Comparison of ENCODE assay signal across 16 cellular contexts in genomic region chr17:57608369-57609124, GRCh38.
DNase-seq lines count a peak whose midpoint lies in the region; ATAC-seq, FAIRE-seq and TF ChIP-seq lines count a peak whose summit lies in the region.
"Had no signal": no experiment of that assay in that cellular context is flagged by ENCODE, and none has a peak within 500 bp of the region (broad histone marks: within the 10 kb centered on the region; RNA-seq: fewer than 3 reads in every experiment).

No MANE protein-coding gene starts in this region.

- H3K27me3 Mint-ChIP-seq in GM23338 (ENCODE audit: insufficient read depth, low read depth, poor library complexity) (peaks cover 10% of the 10 kb centered on the region), nephron progenitor cell (ENCODE audit: low read depth, poor library complexity) (no peaks in the 10 kb centered on the region)
- H3K27me3 Mint-ChIP-seq: memory B cell had no signal

- H3K27me3 ChIP-seq in GM23338 (ENCODE audit: insufficient read depth): no peaks in the 10 kb centered on the region
- no peaks in the 10 kb centered on the region for H3K27me3 ChIP-seq in body of pancreas
- no peaks in the 10 kb centered on the region for H3K27me3 ChIP-seq in HAP-1 (ENCODE audit: low read depth)
- H3K27me3 ChIP-seq: stomach had no signal

- H3K9me2 ChIP-seq in GM23338 (ENCODE audit: insufficient read depth): no peaks in the 10 kb centered on the region

- H3K4me3 Mint-ChIP-seq in GM23338 (no peak overlapping the region), nephron progenitor cell (peak overlapping the region; percentile 1)
- H3K4me3 Mint-ChIP-seq: memory B cell; T-helper 1 cell treated with Interleukin-12 subunit alpha and Interleukin-12 subunit beta and Interleukin-4 antibody, amounts not matched to agents 30 μg/mL and 1 μg/mL, for 36 hours had no signal

- ATAC-seq in GM23338 (peak; percentile 58), body of pancreas (no peak), GM21619 (IDR thresholded peaks at IDR 0.05; ENCODE audit: unreplicated experiment) (no peak)

- peak overlapping the region; percentile 77 for H3K27ac ChIP-seq in 22Rv1
- H3K27ac ChIP-seq in GM23338 (ENCODE audit: low read depth): no peak overlapping the region
- peak overlapping the region in 3 of 4 donors; percentile 45 to 60 (median 46) for H3K27ac ChIP-seq in body of pancreas
- H3K27ac ChIP-seq: stomach had no signal

- no peak for FAIRE-seq in D721Med (lab: Jason Lieb, UNC)
- FAIRE-seq: astrocyte, small intestine had no signal

- no peaks in the 10 kb centered on the region for H3K9me3 ChIP-seq in body of pancreas
- no peaks in the 10 kb centered on the region for H3K9me3 ChIP-seq in HAP-1
- H3K9me3 ChIP-seq: stomach had no signal

- H3K9me3 Mint-ChIP-seq in GM23338 (no peaks in the 10 kb centered on the region), nephron progenitor cell (no peaks in the 10 kb centered on the region)
- H3K9me3 Mint-ChIP-seq: activated T-cell treated with anti-CD3 and anti-CD28 coated beads, Interleukin-2, amount 50 U/mL, for 72 hours; memory B cell; T-helper 1 cell treated with Interleukin-12 subunit alpha and Interleukin-12 subunit beta and Interleukin-4 antibody, amounts not matched to agents 30 μg/mL and 1 μg/mL, for 36 hours had no signal

- H3K36me3 ChIP-seq in GM23338 (ENCODE audit: insufficient read depth) (no peaks in the 10 kb centered on the region), body of pancreas (replicated peaks in 1 of 2; ENCODE audit: insufficient read depth in 1 of 2, low read depth in 2 of 2) (no peaks in the 10 kb centered on the region), HAP-1 (replicated peaks) (no peaks in the 10 kb centered on the region)
- H3K36me3 ChIP-seq: stomach had no signal

- H3K4me1 Mint-ChIP-seq in GM23338 (peaks cover 54% of the 10 kb centered on the region), nephron progenitor cell (peaks cover 63% of the 10 kb centered on the region)

- H3K36me3 Mint-ChIP-seq in GM23338 (ENCODE audit: low read depth) (no peaks in the 10 kb centered on the region), nephron progenitor cell (ENCODE audit: low read depth) (peaks cover 9% of the 10 kb centered on the region)
- H3K36me3 Mint-ChIP-seq: memory B cell had no signal

- H3K4me2 ChIP-seq in GM23338: no peak overlapping the region

- no peaks in the 10 kb centered on the region for H3F3A ChIP-seq in GM23338 (replicated peaks; ENCODE audit: low read depth)

- DNase-seq in GM23338 (ENCODE audit: low spot score): no peak
- no peak for DNase-seq in body of pancreas
- DNase-seq in nephron progenitor cell: no peak
- no peak for DNase-seq in epidermal melanocyte (ENCODE audit: insufficient read length, low spot score)
- no peak for DNase-seq in D721Med (ENCODE audit: insufficient read length, low spot score)
- no peak for DNase-seq in HAP-1 (ENCODE audit: low spot score in 2 of 2)
- DNase-seq: NCI-H1694 treated with DMSO at 0.1 percent for 48 hours, NCI-H524 treated with DMSO at 0.1 percent for 48 hours, small intestine, stomach had no signal

- no peaks in the 10 kb centered on the region for H4K20me1 ChIP-seq in GM23338 (replicated peaks; ENCODE audit: insufficient read depth)

- in situ Hi-C loops in HAP-1 (cut with MboI; ENCODE audit: low sequenced_read_pairs): no loop called here

- WGBS in body of pancreas, 2 donors: 86 to 93% methylated on average over 12 of the region's 12 CpGs

- TF ChIP-seq POLR2A in body of pancreas (IDR thresholded peaks at IDR 0.05): no peak

- H3K27ac Mint-ChIP-seq in GM23338: peak overlapping the region; percentile 86
- peak overlapping the region; percentile 68 for H3K27ac Mint-ChIP-seq in nephron progenitor cell
- H3K27ac Mint-ChIP-seq: activated T-cell treated with anti-CD3 and anti-CD28 coated beads, Interleukin-2, amount 50 U/mL, for 72 hours; memory B cell had no signal

- H2AFZ ChIP-seq in GM23338: no peak overlapping the region

- no peaks in the 10 kb centered on the region for H3K79me2 ChIP-seq in GM23338 (replicated peaks; ENCODE audit: insufficient read depth)

- H3K4me3 ChIP-seq in GM23338 (no peak overlapping the region), body of pancreas (no peak overlapping the region), HAP-1 (no peak overlapping the region)
- H3K4me3 ChIP-seq: stomach had no signal

- intact Hi-C loops in body of pancreas (cut with DNase I): loop anchor here (10.0 kb wide), 1 partner anchor 136 kb away; the partner anchor contains the start of gene CCDC182

- no peak for TF ChIP-seq CTCF in 22Rv1 (IDR thresholded peaks at IDR 0.05)
- TF ChIP-seq CTCF in GM23338 (conservative IDR thresholded peaks at IDR 0.05; ENCODE audit: low read depth in 2 of 2): no peak
- no peak for TF ChIP-seq CTCF in body of pancreas (IDR thresholded peaks at IDR 0.05)
- no peak for TF ChIP-seq CTCF in nephron progenitor cell (IDR thresholded peaks at IDR 0.05)
- no peak for TF ChIP-seq CTCF in D721Med (IDR thresholded peaks at IDR 0.05; ENCODE audit: insufficient read depth, missing control alignments)

- H3K4me1 ChIP-seq in GM23338 (ENCODE audit: insufficient read depth) (peaks cover 13% of the 10 kb centered on the region), body of pancreas (peaks cover 65% of the 10 kb centered on the region), HAP-1 (peaks cover 5% of the 10 kb centered on the region; the same call in 1 of the 2 replicates)

TF ChIP-seq in GM23338, 12 proteins besides CTCF, POLR2A, EP300 and RAD21 (continues in another document):
- no peak for TF ChIP-seq ZNF114 (CRISPR knock-in tag; IDR thresholded peaks at IDR 0.05)
- no peak for TF ChIP-seq ETS1 (IDR thresholded peaks at IDR 0.05)
- no peak for TF ChIP-seq NANOG (IDR thresholded peaks at IDR 0.05; ENCODE audit: borderline replicate concordance)
- no peak for TF ChIP-seq ZNF331 (CRISPR knock-in tag; IDR thresholded peaks at IDR 0.05; ENCODE audit: low read depth)
- TF ChIP-seq, protein P1, sequence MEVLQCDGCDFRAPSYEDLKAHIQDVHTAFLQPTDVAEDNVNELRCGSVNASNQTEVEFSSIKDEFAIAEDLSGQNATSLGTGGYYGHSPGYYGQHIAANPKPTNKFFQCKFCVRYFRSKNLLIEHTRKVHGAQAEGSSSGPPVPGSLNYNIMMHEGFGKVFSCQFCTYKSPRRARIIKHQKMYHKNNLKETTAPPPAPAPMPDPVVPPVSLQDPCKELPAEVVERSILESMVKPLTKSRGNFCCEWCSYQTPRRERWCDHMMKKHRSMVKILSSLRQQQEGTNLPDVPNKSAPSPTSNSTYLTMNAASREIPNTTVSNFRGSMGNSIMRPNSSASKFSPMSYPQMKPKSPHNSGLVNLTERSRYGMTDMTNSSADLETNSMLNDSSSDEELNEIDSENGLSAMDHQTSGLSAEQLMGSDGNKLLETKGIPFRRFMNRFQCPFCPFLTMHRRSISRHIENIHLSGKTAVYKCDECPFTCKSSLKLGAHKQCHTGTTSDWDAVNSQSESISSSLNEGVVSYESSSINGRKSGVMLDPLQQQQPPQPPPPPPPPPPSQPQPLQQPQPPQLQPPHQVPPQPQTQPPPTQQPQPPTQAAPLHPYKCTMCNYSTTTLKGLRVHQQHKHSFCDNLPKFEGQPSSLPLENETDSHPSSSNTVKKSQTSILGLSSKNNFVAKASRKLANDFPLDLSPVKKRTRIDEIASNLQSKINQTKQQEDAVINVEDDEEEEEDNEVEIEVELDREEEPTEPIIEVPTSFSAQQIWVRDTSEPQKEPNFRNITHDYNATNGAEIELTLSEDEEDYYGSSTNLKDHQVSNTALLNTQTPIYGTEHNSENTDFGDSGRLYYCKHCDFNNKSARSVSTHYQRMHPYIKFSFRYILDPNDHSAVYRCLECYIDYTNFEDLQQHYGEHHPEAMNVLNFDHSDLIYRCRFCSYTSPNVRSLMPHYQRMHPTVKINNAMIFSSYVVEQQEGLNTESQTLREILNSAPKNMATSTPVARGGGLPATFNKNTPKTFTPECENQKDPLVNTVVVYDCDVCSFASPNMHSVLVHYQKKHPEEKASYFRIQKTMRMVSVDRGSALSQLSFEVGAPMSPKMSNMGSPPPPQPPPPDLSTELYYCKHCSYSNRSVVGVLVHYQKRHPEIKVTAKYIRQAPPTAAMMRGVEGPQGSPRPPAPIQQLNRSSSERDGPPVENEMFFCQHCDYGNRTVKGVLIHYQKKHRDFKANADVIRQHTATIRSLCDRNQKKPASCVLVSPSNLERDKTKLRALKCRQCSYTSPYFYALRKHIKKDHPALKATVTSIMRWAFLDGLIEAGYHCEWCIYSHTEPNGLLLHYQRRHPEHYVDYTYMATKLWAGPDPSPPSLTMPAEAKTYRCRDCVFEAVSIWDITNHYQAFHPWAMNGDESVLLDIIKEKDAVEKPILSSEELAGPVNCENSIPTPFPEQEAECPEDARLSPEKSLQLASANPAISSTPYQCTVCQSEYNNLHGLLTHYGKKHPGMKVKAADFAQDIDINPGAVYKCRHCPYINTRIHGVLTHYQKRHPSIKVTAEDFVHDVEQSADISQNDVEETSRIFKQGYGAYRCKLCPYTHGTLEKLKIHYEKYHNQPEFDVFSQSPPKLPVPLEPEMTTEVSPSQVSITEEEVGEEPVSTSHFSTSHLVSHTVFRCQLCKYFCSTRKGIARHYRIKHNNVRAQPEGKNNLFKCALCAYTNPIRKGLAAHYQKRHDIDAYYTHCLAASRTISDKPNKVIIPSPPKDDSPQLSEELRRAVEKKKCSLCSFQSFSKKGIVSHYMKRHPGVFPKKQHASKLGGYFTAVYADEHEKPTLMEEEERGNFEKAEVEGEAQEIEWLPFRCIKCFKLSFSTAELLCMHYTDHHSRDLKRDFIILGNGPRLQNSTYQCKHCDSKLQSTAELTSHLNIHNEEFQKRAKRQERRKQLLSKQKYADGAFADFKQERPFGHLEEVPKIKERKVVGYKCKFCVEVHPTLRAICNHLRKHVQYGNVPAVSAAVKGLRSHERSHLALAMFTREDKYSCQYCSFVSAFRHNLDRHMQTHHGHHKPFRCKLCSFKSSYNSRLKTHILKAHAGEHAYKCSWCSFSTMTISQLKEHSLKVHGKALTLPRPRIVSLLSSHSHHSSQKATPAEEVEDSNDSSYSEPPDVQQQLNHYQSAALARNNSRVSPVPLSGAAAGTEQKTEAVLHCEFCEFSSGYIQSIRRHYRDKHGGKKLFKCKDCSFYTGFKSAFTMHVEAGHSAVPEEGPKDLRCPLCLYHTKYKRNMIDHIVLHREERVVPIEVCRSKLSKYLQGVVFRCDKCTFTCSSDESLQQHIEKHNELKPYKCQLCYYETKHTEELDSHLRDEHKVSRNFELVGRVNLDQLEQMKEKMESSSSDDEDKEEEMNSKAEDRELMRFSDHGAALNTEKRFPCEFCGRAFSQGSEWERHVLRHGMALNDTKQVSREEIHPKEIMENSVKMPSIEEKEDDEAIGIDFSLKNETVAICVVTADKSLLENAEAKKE (CRISPR knock-in tag; IDR thresholded peaks at IDR 0.05): no peak; the same call in 1 of the 2 replicates
